In the genomic region with DNA sequence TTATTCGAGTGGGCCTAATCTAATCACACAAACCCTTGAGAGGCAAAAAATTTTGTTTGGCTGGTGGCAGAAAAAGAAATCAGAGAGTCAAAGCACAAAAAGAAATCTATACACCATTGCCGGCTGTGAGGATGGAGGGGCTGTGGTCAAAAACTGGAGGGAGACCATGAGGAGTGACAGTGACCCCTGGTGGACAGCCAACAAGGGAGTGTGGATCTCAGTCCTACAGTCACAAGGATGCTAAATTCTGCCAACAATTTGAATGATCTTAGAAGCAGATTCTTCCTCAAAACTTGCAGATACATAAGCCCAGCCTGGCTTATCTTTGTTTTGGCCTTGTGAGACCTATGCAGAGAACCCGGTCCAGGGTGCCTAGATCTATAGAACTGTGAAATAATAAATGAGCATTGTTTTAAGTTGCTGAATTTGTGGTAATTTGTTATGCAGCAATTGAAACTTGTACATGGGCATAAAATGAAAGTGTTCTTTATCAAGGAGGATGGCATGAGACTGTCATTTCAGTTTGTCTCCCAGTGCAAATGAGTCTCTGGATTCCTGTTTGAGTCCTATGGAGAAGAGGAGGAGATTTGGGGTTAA, we compare ENCODE assay signal across 9 cellular contexts.
DNase-seq lines count a peak whose midpoint lies in the region; ATAC-seq and TF ChIP-seq lines count a peak whose summit lies in the region.
"Had no signal": no experiment of that assay in that cellular context is flagged by ENCODE, and none has a peak within 500 bp of the region (broad histone marks: within the 10 kb centered on the region; RNA-seq: fewer than 3 reads in every experiment).

No MANE protein-coding gene starts in this region.

- peak; percentile 75 for TF ChIP-seq CTCF in GM12864 (IDR thresholded peaks at IDR 0.05; ENCODE audit: low read depth, low read length, missing control alignments)

- DNase-seq in A172 (ENCODE audit: low spot score) (peak; percentile 49), GM12864 (ENCODE audit: low read depth) (peak; percentile 5), NCI-H524 treated with DMSO at 0.1 percent for 48 hours (lab: John Stamatoyannopoulos, UW) (peak; percentile 14), kidney tubule cell (ENCODE audit: low spot score) (peak; percentile 31), GDM1 (lab: John Stamatoyannopoulos, UW) (no peak), NCI-H1694 (lab: John Stamatoyannopoulos, UW) (no peak)
- DNase-seq in activated T-cell treated with anti-CD3 and anti-CD28 coated beads, Interleukin-2, amount 50 U/mL, for 1 hour = peak; percentile 20

- ATAC-seq in HG02763 (IDR thresholded peaks at IDR 0.05; ENCODE audit: unreplicated experiment) = peak; percentile 82

- no peak overlapping the region for H3K4me3 ChIP-seq in GM12864 (ENCODE audit: low read depth, low read length)
- H3K4me3 ChIP-seq: thyroid gland had no signal

Comparison
In these comparisons a context has a peak if more than half of its experiments do, and no peak if none do; other contexts are left out.
1. DNase-seq: peak in A172 (single experiment), GM12864 (single experiment), NCI-H524 treated with DMSO at 0.1 percent for 48 hours (single experiment), activated T-cell treated with anti-CD3 and anti-CD28 coated beads, Interleukin-2, amount 50 U/mL, for 1 hour (single experiment) and kidney tubule cell (single experiment); none in GDM1 (single experiment) and NCI-H1694 (single experiment).